13 cellular contexts compared by ENCODE assay signal in the genomic region with DNA sequence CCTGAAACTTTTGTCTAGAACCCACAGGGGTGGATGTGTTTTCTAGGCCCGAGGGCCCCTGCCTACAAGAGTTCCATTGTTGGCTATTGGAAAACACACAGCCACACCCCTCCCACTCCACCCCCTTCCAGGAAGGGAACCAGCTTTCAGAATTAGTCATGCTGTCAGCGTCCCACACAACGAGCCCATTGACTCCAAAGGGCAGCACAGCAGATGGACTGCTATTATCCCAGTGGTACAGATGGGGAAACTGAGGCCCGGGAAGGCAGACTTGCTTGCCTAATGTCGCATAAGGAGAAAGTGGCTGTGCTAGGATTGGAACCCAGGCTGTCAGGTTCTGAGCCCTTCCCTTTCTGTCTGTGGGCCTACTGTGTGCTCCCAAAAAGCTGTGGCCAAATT. TPM values are rescaled to one million over a fixed set of nuclear protein-coding genes. Genes with fewer than 3 reads are reported as not detected.
A peak's percentile ranks its signal among the peaks of the same experiment; 100 is the strongest.
DNase-seq lines count a peak whose midpoint lies in the region; ATAC-seq and TF ChIP-seq lines count a peak whose summit lies in the region.
"Had no signal": no experiment of that assay in that cellular context is flagged by ENCODE, and none has a peak within 500 bp of the region (broad histone marks: within the 10 kb centered on the region; RNA-seq: fewer than 3 reads in every experiment).

No MANE protein-coding gene starts in this region.

- H3K9ac ChIP-seq in Karpas-422 (ENCODE audit: low read length): no peak overlapping the region

- no peaks in the 10 kb centered on the region for H4K20me1 ChIP-seq in Karpas-422 (ENCODE audit: insufficient read depth, low read depth, low read length)

- H3K4me2 ChIP-seq in Karpas-422 (ENCODE audit: low read depth, low read length, poor library complexity, severe bottlenecking): no peak overlapping the region

- peak overlapping the region; percentile 25 for H3K27ac Mint-ChIP-seq in activated CD8-positive, alpha-beta memory T cell treated with anti-CD3 and anti-CD28 coated beads, Interleukin-2, amount 10 ng/mL, durations not matched to agents 7 days and 5 days
- H3K27ac Mint-ChIP-seq in T-helper 17 cell: no peak overlapping the region

- no peaks in the 10 kb centered on the region for H3K9me2 ChIP-seq in Karpas-422 (replicated peaks; ENCODE audit: insufficient read depth, low read length)

- TF ChIP-seq EP300 in tibial nerve (IDR thresholded peaks at IDR 0.05): peak; percentile 57 to 96

- peak in 1 of 2 donors; percentile 33 for TF ChIP-seq POLR2A in tibial nerve (IDR thresholded peaks at IDR 0.05)

- H3K9me3 ChIP-seq in tibial nerve (no peaks in the 10 kb centered on the region), Karpas-422 (ENCODE audit: low read length) (no peaks in the 10 kb centered on the region), T-helper 17 cell (ENCODE audit: control insufficient read depth, low read length, poor library complexity, severe bottlenecking) (no peaks in the 10 kb centered on the region)
- H3K9me3 ChIP-seq: right lobe of liver had no signal

- H3K4me3 ChIP-seq in tibial nerve (no peak overlapping the region), Karpas-422 (ENCODE audit: low read length) (no peak overlapping the region)
- H3K4me3 ChIP-seq: right lobe of liver had no signal

- no peaks in the 10 kb centered on the region for H3K27me3 ChIP-seq in layer of hippocampus (ENCODE audit: control insufficient read depth, insufficient read depth, low read length)
- no peaks in the 10 kb centered on the region for H3K27me3 ChIP-seq in tibial nerve
- H3K27me3 ChIP-seq in Karpas-422 (ENCODE audit: low read length): no peaks in the 10 kb centered on the region
- H3K27me3 ChIP-seq: right lobe of liver had no signal

- no peaks in the 10 kb centered on the region for H3K4me1 Mint-ChIP-seq in activated CD8-positive, alpha-beta memory T cell treated with anti-CD3 and anti-CD28 coated beads, Interleukin-2, amount 10 ng/mL, durations not matched to agents 7 days and 5 days
- no peaks in the 10 kb centered on the region for H3K4me1 Mint-ChIP-seq in T-helper 17 cell
- H3K4me1 Mint-ChIP-seq: brain had no signal

- 21 to 25% methylated on average over 4 to 5 of the region's 5 CpGs for WGBS in tibial nerve, 2 donors

- no peaks in the 10 kb centered on the region for H3K36me3 ChIP-seq in tibial nerve
- H3K36me3 ChIP-seq in Karpas-422 (ENCODE audit: insufficient read depth, low read length): no peaks in the 10 kb centered on the region
- H3K36me3 ChIP-seq: right lobe of liver had no signal

- no peaks in the 10 kb centered on the region for H3K36me3 Mint-ChIP-seq in activated CD8-positive, alpha-beta memory T cell treated with anti-CD3 and anti-CD28 coated beads, Interleukin-2, amount 10 ng/mL, durations not matched to agents 7 days and 5 days
- no peaks in the 10 kb centered on the region for H3K36me3 Mint-ChIP-seq in T-helper 17 cell (ENCODE audit: low read depth)
- H3K36me3 Mint-ChIP-seq: brain had no signal

- CTCF ChIA-PET in activated CD8-positive, alpha-beta memory T cell treated with anti-CD3 and anti-CD28 coated beads, Interleukin-2, amount 10 ng/mL, durations not matched to agents 7 days and 5 days (lab: Charles Lee): interaction anchor here (1.0 kb wide), 1 partner anchor 33 kb away, joined by 3 read pairs; no protein-coding TSS in a partner anchor

- H3K79me2 ChIP-seq in Karpas-422 (ENCODE audit: low read length): no peaks in the 10 kb centered on the region

- H3K4me1 ChIP-seq in tibial nerve (peaks cover 0 to 61% (median 17%) of the 10 kb centered on the region in 4 donors), Karpas-422 (ENCODE audit: low read length) (no peaks in the 10 kb centered on the region)
- H3K4me1 ChIP-seq: right lobe of liver had no signal

- no peaks in the 10 kb centered on the region for H3K27me3 Mint-ChIP-seq in activated CD8-positive, alpha-beta memory T cell treated with anti-CD3 and anti-CD28 coated beads, Interleukin-2, amount 10 ng/mL, durations not matched to agents 7 days and 5 days
- H3K27me3 Mint-ChIP-seq in T-helper 17 cell: peaks cover 4% of the 10 kb centered on the region

- no peak overlapping the region for H2AFZ ChIP-seq in Karpas-422 (ENCODE audit: low read length)

- no peak for ATAC-seq in activated CD8-positive, alpha-beta memory T cell treated with anti-CD3 and anti-CD28 coated beads, Interleukin-2, amount 10 ng/mL, durations not matched to agents 7 days and 5 days
- ATAC-seq in T-helper 17 cell: no peak

- TF ChIP-seq CTCF in tibial nerve (IDR thresholded peaks at IDR 0.05): no peak

- peaks cover 3% of the 10 kb centered on the region for H3K9me3 Mint-ChIP-seq in activated CD8-positive, alpha-beta memory T cell treated with anti-CD3 and anti-CD28 coated beads, Interleukin-2, amount 10 ng/mL, durations not matched to agents 7 days and 5 days (ENCODE audit: low read depth)

- no peak overlapping the region for H3K4me3 Mint-ChIP-seq in activated CD8-positive, alpha-beta memory T cell treated with anti-CD3 and anti-CD28 coated beads, Interleukin-2, amount 10 ng/mL, durations not matched to agents 7 days and 5 days
- no peak overlapping the region for H3K4me3 Mint-ChIP-seq in T-helper 17 cell
- H3K4me3 Mint-ChIP-seq: brain had no signal

- peak overlapping the region; percentile 97 for H3K27ac ChIP-seq in caudate nucleus (ENCODE audit: low read depth, low read length)
- H3K27ac ChIP-seq in layer of hippocampus (ENCODE audit: low read depth, low read length): peak overlapping the region; percentile 96
- H3K27ac ChIP-seq in tibial nerve: peak overlapping the region; percentile 75 to 99 (median 93)
- H3K27ac ChIP-seq in Karpas-422 (ENCODE audit: low read length): no peak overlapping the region
- H3K27ac ChIP-seq: right lobe of liver, VCaP had no signal

- DNase-seq in activated CD8-positive, alpha-beta memory T cell treated with anti-CD3 and anti-CD28 coated beads, Interleukin-2, amount 10 ng/mL, durations not matched to agents 7 days and 5 days: no peak
- no peak for DNase-seq in activated CD8-positive, alpha-beta memory T cell treated with anti-CD3 and anti-CD28 coated beads, Interleukin-2, amount 50 U/mL, for 48 hours
- DNase-seq in caudate nucleus (lab: John Stamatoyannopoulos, UW) (peak in 60 of 61 donors; percentile 12 to 94 (median 79)), tibial nerve (ENCODE audit: low spot score in 2 of 2) (peak; percentile 51 to 57), Karpas-422 (no peak), T-helper 17 cell (no peak), GDM1 (lab: John Stamatoyannopoulos, UW) (no peak)
- DNase-seq: NCI-H748 treated with DMSO at 0.1 percent for 48 hours, right lobe of liver had no signal

RNA-seq across cellular contexts. Expression of gene FXYD3, which starts 8.1 kb away (rescaled TPM):
- not detected for total RNA-seq in activated CD8-positive, alpha-beta memory T cell treated with anti-CD3 and anti-CD28 coated beads, Interleukin-2, amount 10 ng/mL, durations not matched to agents 7 days and 5 days
- 10 to 100 TPM; 10.8 to 33.9 (median 16.6) TPM for total RNA-seq in tibial nerve
- not detected in 2 replicates for total RNA-seq in Karpas-422 (2014; rRNA removed; shearing (Covaris generic); ENCODE audit: low replicate concordance)
- not detected for total RNA-seq in T-helper 17 cell
- total RNA-seq: H1 had no signal

RNA-seq across cellular contexts. Expression of gene LGI4, which starts 27.3 kb away (rescaled TPM):
- not detected for total RNA-seq in activated CD8-positive, alpha-beta memory T cell treated with anti-CD3 and anti-CD28 coated beads, Interleukin-2, amount 10 ng/mL, durations not matched to agents 7 days and 5 days
- total RNA-seq in tibial nerve (100 to 1,000 TPM; 207 to 323 (median 302) TPM), T-helper 17 cell (under 1 TPM; 0.39 to 0.52 TPM)
- total RNA-seq in Karpas-422 (2014; rRNA removed; shearing (Covaris generic); ENCODE audit: low replicate concordance): 0.22 TPM in 1 of 2 replicates, not detected in the other

RNA-seq across cellular contexts. Expression of gene FXYD1, which starts 31.1 kb away (rescaled TPM):
- under 1 TPM in 1 of 2 experiments, not detected in 1; 0.61 TPM for total RNA-seq in activated CD8-positive, alpha-beta memory T cell treated with anti-CD3 and anti-CD28 coated beads, Interleukin-2, amount 10 ng/mL, durations not matched to agents 7 days and 5 days
- total RNA-seq in tibial nerve (100 to 1,000 TPM in 1 of 4 donors, 10 to 100 TPM in 3; 72.9 to 193 (median 84.9) TPM), T-helper 17 cell (1 to 10 TPM; 1.8 to 4.7 TPM)
- not detected in 2 replicates for total RNA-seq in Karpas-422 (2014; rRNA removed; shearing (Covaris generic); ENCODE audit: low replicate concordance)

RNA-seq across cellular contexts. Expression of gene FXYD7, which starts 35.5 kb away (rescaled TPM):
- 1 to 10 TPM; 1.1 to 1.9 TPM for total RNA-seq in activated CD8-positive, alpha-beta memory T cell treated with anti-CD3 and anti-CD28 coated beads, Interleukin-2, amount 10 ng/mL, durations not matched to agents 7 days and 5 days
- total RNA-seq in tibial nerve (1 to 10 TPM in 3 of 4 donors, not detected in 1; 2.5 to 5.9 (median 5.7) TPM), T-helper 17 cell (10 to 100 TPM; 17.1 to 20.6 TPM)
- not detected in 2 replicates for total RNA-seq in Karpas-422 (2014; rRNA removed; shearing (Covaris generic); ENCODE audit: low replicate concordance)

RNA-seq across cellular contexts. Expression of gene FXYD5, which starts 47.0 kb away (rescaled TPM):
- 100 to 1,000 TPM; 262 to 354 TPM for total RNA-seq in activated CD8-positive, alpha-beta memory T cell treated with anti-CD3 and anti-CD28 coated beads, Interleukin-2, amount 10 ng/mL, durations not matched to agents 7 days and 5 days
- total RNA-seq in tibial nerve: 10 to 100 TPM; 19.9 to 53.4 (median 37.5) TPM
- total RNA-seq in Karpas-422 (2014; rRNA removed; shearing (Covaris generic); ENCODE audit: low replicate concordance): 89.3 and 134 TPM in 2 replicates
- total RNA-seq in T-helper 17 cell: 100 to 1,000 TPM; 533 to 557 TPM

Comparison
In these comparisons a context has a peak if more than half of its experiments do, and no peak if none do; other contexts are left out.
1. DNase-seq: peak in caudate nucleus (60 of 61) and tibial nerve (2 of 2); none in activated CD8-positive, alpha-beta memory T cell treated with anti-CD3 and anti-CD28 coated beads, Interleukin-2, amount 10 ng/mL, durations not matched to agents 7 days and 5 days (single experiment), activated CD8-positive, alpha-beta memory T cell treated with anti-CD3 and anti-CD28 coated beads, Interleukin-2, amount 50 U/mL, for 48 hours (single experiment), Karpas-422 (single experiment), T-helper 17 cell (0 of 3) and GDM1 (single experiment).
2. RNA of gene FXYD3, which starts 8.1 kb away (total RNA-seq): 10.8 to 33.9 TPM in tibial nerve; not detected in activated CD8-positive, alpha-beta memory T cell treated with anti-CD3 and anti-CD28 coated beads, Interleukin-2, amount 10 ng/mL, durations not matched to agents 7 days and 5 days, not detected in Karpas-422 and not detected in T-helper 17 cell; every median in the first group is over 10 times any median in the second.
3. RNA of gene LGI4, which starts 27.3 kb away (total RNA-seq): 207 to 323 TPM in tibial nerve; 0.39 to 0.52 TPM in T-helper 17 cell, not detected in activated CD8-positive, alpha-beta memory T cell treated with anti-CD3 and anti-CD28 coated beads, Interleukin-2, amount 10 ng/mL, durations not matched to agents 7 days and 5 days and 0.22 TPM in Karpas-422; every median in the first group is over 100 times any median in the second.
4. RNA of gene FXYD1, which starts 31.1 kb away (total RNA-seq): 72.9 to 193 TPM in tibial nerve; 1.8 to 4.7 TPM in T-helper 17 cell, 0.61 TPM in activated CD8-positive, alpha-beta memory T cell treated with anti-CD3 and anti-CD28 coated beads, Interleukin-2, amount 10 ng/mL, durations not matched to agents 7 days and 5 days and not detected in Karpas-422; every median in the first group is over 10 times any median in the second.